Comparison of ENCODE assay signal across 28 cellular contexts in genomic region chr16:12747261-12747660, GRCh38.
"Had no signal": no experiment of that assay in that cellular context is flagged by ENCODE, and none has a peak within 500 bp of the region (broad histone marks: within the 10 kb centered on the region; RNA-seq: fewer than 3 reads in every experiment).

No MANE protein-coding gene starts in this region.

- DNase-seq: stimulated activated CD4-positive, alpha-beta T cell treated with anti-CD3 and anti-CD28 coated beads, Interleukin-2, amount 100 ng/mL, for 48 hours; stimulated activated CD4-positive, alpha-beta T cell treated with anti-CD3 and anti-CD28 coated beads, Interleukin-4, amount 100 ng/mL, for 1 hour; stimulated activated CD4-positive, alpha-beta T cell treated with anti-CD3 and anti-CD28 coated beads, Interleukin-4, amount 100 ng/mL, for 24 hours; stimulated activated CD4-positive, alpha-beta T cell treated with anti-CD3 and anti-CD28 coated beads, Interleukin-4, amount 100 ng/mL, for 4 hours; stimulated activated CD8-positive, alpha-beta memory T cell treated with anti-CD3 and anti-CD28 coated beads, Interleukin-4, amount 100 ng/mL, for 48 hours; stimulated activated naive B cell treated with anti-CD40 and anti-IgM and Interleukin-4, amounts not matched to agents 10 μg/mL and 1 μg/mL and 100 μg/mL, for 72 hours; stimulated activated naive CD4-positive, alpha-beta T cell; stimulated activated naive CD4-positive, alpha-beta T cell treated with Interleukin-2 at 50 U/mL for 16 hours; stimulated activated naive CD8-positive, alpha-beta T cell treated with anti-CD3 and anti-CD28 coated beads, Interleukin-15, amount 100 ng/mL, for 72 hours; stimulated activated naive CD8-positive, alpha-beta T cell treated with anti-CD3 and anti-CD28 coated beads, Interleukin-15, Interleukin-2, amounts not matched to agents 100 U/mL and 50 U/mL, for 24 hours; stomach; substantia nigra; testis; thyroid gland; tibial artery; transverse colon; upper lobe of left lung; upper lobe of right lung; uterus had no signal

- FAIRE-seq: urothelium cell line had no signal

- H3K4me3 ChIP-seq: stomach, suprapubic skin, testis, thoracic aorta, thyroid gland, tibial artery, tibial nerve, transverse colon, upper lobe of left lung, upper lobe of right lung, uterus, vagina had no signal

- H3K27ac Mint-ChIP-seq: stimulated activated effector memory CD8-positive, alpha-beta T cell treated with anti-CD3 and anti-CD28 coated beads, Interleukin-12 subunit alpha, Interleukin-12 subunit beta, amount 100 ng/mL, for 72 hours; stimulated activated memory B cell treated with anti-CD40 and anti-IgM and Interleukin-4, amounts not matched to agents 10 μg/mL and 1 μg/mL and 100 μg/mL, for 72 hours; stimulated activated naive B cell treated with anti-CD40 and anti-IgM and Interleukin-4, amounts not matched to agents 10 μg/mL and 1 μg/mL and 100 μg/mL, for 72 hours; stimulated activated naive CD8-positive, alpha-beta T cell treated with anti-CD3 and anti-CD28 coated beads, Interleukin-15, amount 100 ng/mL, for 72 hours; stimulated activated naive CD8-positive, alpha-beta T cell treated with anti-CD3 and anti-CD28 coated beads, Interleukin-15, Interleukin-2, amounts not matched to agents 100 ng/mL and 50 ng/mL, for 24 hours; type B pancreatic cell had no signal

- H3K9me3 ChIP-seq: testis, thyroid gland, upper lobe of left lung, uterus, vagina had no signal

- H3K36me3 ChIP-seq: suprapubic skin, thoracic aorta, thyroid gland, transverse colon, upper lobe of left lung, upper lobe of right lung, uterus, vagina had no signal

- H3K4me1 ChIP-seq: suprapubic skin, testis, thyroid gland, tibial artery, tibial nerve, upper lobe of left lung, upper lobe of right lung, uterus, vagina had no signal

- H3K4me3 Mint-ChIP-seq: stimulated activated effector memory CD8-positive, alpha-beta T cell treated with anti-CD3 and anti-CD28 coated beads, Interleukin-12 subunit alpha, Interleukin-12 subunit beta, amount 100 ng/mL, for 72 hours; stimulated activated memory B cell treated with anti-CD40 and anti-IgM and Interleukin-4, amounts not matched to agents 10 μg/mL and 1 μg/mL and 100 μg/mL, for 72 hours; stimulated activated naive B cell treated with anti-CD40 and anti-IgM and Interleukin-4, amounts not matched to agents 10 μg/mL and 1 μg/mL and 100 μg/mL, for 72 hours; stimulated activated naive CD8-positive, alpha-beta T cell treated with anti-CD3 and anti-CD28 coated beads, Interleukin-15, amount 100 ng/mL, for 72 hours; stimulated activated naive CD8-positive, alpha-beta T cell treated with anti-CD3 and anti-CD28 coated beads, Interleukin-15, Interleukin-2, amounts not matched to agents 100 ng/mL and 50 ng/mL, for 24 hours; type B pancreatic cell had no signal

- ATAC-seq: stimulated activated effector memory CD8-positive, alpha-beta T cell treated with anti-CD3 and anti-CD28 coated beads, Interleukin-12 subunit alpha, Interleukin-12 subunit beta, amount 100 ng/mL, for 72 hours; stimulated activated memory B cell treated with anti-CD40 and anti-IgM and Interleukin-4, amounts not matched to agents 10 μg/mL and 1 μg/mL and 100 μg/mL, for 72 hours; stimulated activated naive B cell treated with anti-CD40 and anti-IgM and Interleukin-4, amounts not matched to agents 10 μg/mL and 1 μg/mL and 100 μg/mL, for 72 hours; stimulated activated naive CD8-positive, alpha-beta T cell treated with anti-CD3 and anti-CD28 coated beads, Interleukin-15, amount 100 ng/mL, for 72 hours; stimulated activated naive CD8-positive, alpha-beta T cell treated with anti-CD3 and anti-CD28 coated beads, Interleukin-15, Interleukin-2, amounts not matched to agents 100 U/mL and 50 U/mL, for 24 hours; upper lobe of right lung had no signal

- H3K27ac ChIP-seq: stomach, suprapubic skin, testis, thoracic aorta, thyroid gland, tibial artery, tibial nerve, transverse colon, upper lobe of left lung, upper lobe of right lung, uterus, vagina had no signal

- H3K27me3 Mint-ChIP-seq: stimulated activated memory B cell treated with anti-CD40 and anti-IgM and Interleukin-4, amounts not matched to agents 10 μg/mL and 1 μg/mL and 100 μg/mL, for 72 hours; stimulated activated naive B cell treated with anti-CD40 and anti-IgM and Interleukin-4, amounts not matched to agents 10 μg/mL and 1 μg/mL and 100 μg/mL, for 72 hours; stimulated activated naive CD8-positive, alpha-beta T cell treated with anti-CD3 and anti-CD28 coated beads, Interleukin-15, amount 100 ng/mL, for 72 hours; stimulated activated naive CD8-positive, alpha-beta T cell treated with anti-CD3 and anti-CD28 coated beads, Interleukin-15, Interleukin-2, amounts not matched to agents 100 ng/mL and 50 ng/mL, for 24 hours; type B pancreatic cell had no signal

- H3K36me3 Mint-ChIP-seq: stimulated activated effector memory CD8-positive, alpha-beta T cell treated with anti-CD3 and anti-CD28 coated beads, Interleukin-12 subunit alpha, Interleukin-12 subunit beta, amount 100 ng/mL, for 72 hours; type B pancreatic cell had no signal
